In genomic region chr11:85937838-85938237, GRCh38 we compare ENCODE assay signal across 28 cellular contexts.
"Had no signal": no experiment of that assay in that cellular context is flagged by ENCODE, and none has a peak within 500 bp of the region (broad histone marks: within the 10 kb centered on the region; RNA-seq: fewer than 3 reads in every experiment).

No MANE protein-coding gene starts in this region.

- H3K4me3 ChIP-seq: hepatocyte, left ventricle myocardium inferior, lung, neural progenitor cell, right atrium auricular region, skin epidermis, stomach, suprapubic skin, thoracic aorta, tibial artery, uterus had no signal

- H3K4me1 ChIP-seq: left ventricle myocardium inferior, neural progenitor cell, parathyroid adenoma, suprapubic skin, tibial artery, uterus had no signal

- H3K9me3 ChIP-seq: left ventricle myocardium inferior, neutrophil, right atrium auricular region, stomach, suprapubic skin, thoracic aorta, tibial artery, uterus had no signal

- H3K79me2 ChIP-seq: hepatocyte, parathyroid adenoma had no signal

- H3K27me3 ChIP-seq: hepatocyte, neural progenitor cell, right atrium auricular region, stomach, tibial artery, uterus had no signal

- H2AFZ ChIP-seq: hepatocyte, neural progenitor cell, parathyroid adenoma had no signal

- DNase-seq: islet precursor cell; left ventricle myocardium inferior; mesendoderm; naive B cell; natural killer cell; nephron progenitor cell; occipital lobe; stimulated activated CD4-positive, alpha-beta T cell treated with anti-CD3 and anti-CD28 coated beads, Interleukin-12 subunit alpha, Interleukin-12 subunit beta, amount 100 ng/mL, for 4 hours; stimulated activated CD4-positive, alpha-beta T cell treated with anti-CD3 and anti-CD28 coated beads, Interleukin-15, amount 100 ng/mL, for 24 hours; stimulated activated CD4-positive, alpha-beta T cell treated with anti-CD3 and anti-CD28 coated beads, Interleukin-2, amount 100 ng/mL, for 24 hours; stimulated activated CD4-positive, alpha-beta T cell treated with anti-CD3 and anti-CD28 coated beads, Interleukin-4, amount 100 ng/mL, for 1 hour; stimulated activated naive B cell treated with anti-CD40 and anti-IgM and Interleukin-4, amounts not matched to agents 10 μg/mL and 1 μg/mL and 100 μg/mL, for 72 hours; stimulated activated naive CD8-positive, alpha-beta T cell treated with anti-CD3 and anti-CD28 coated beads, Interleukin-15, Interleukin-2, amounts not matched to agents 100 U/mL and 50 U/mL, for 24 hours; stomach; tibial artery; trophoblast cell; uterus had no signal

- H3K27ac Mint-ChIP-seq: mesothelial cell of epicardium; naive B cell; nephron progenitor cell; neural progenitor cell; stimulated activated naive B cell treated with anti-CD40 and anti-IgM and Interleukin-4, amounts not matched to agents 10 μg/mL and 1 μg/mL and 100 μg/mL, for 72 hours had no signal

- H3K27me3 Mint-ChIP-seq: stimulated activated naive B cell treated with anti-CD40 and anti-IgM and Interleukin-4, amounts not matched to agents 10 μg/mL and 1 μg/mL and 100 μg/mL, for 72 hours had no signal

- H3K27ac ChIP-seq: hepatocyte, left ventricle myocardium inferior, neural progenitor cell, neutrophil, parathyroid adenoma, right atrium auricular region, skin epidermis, stomach, suprapubic skin, thoracic aorta, tibial artery, uterus had no signal

- ATAC-seq: natural killer cell; sciatic nerve; stimulated activated naive B cell treated with anti-CD40 and anti-IgM and Interleukin-4, amounts not matched to agents 10 μg/mL and 1 μg/mL and 100 μg/mL, for 72 hours; stimulated activated naive CD8-positive, alpha-beta T cell treated with anti-CD3 and anti-CD28 coated beads, Interleukin-15, Interleukin-2, amounts not matched to agents 100 U/mL and 50 U/mL, for 24 hours had no signal

- H3K4me2 ChIP-seq: hepatocyte, neural progenitor cell had no signal

- H3K36me3 ChIP-seq: left ventricle myocardium inferior, neural progenitor cell, neutrophil, right atrium auricular region, stomach, suprapubic skin, thoracic aorta, tibial artery, uterus had no signal

- H3K9ac ChIP-seq: neural progenitor cell, parathyroid adenoma had no signal

- H3K36me3 Mint-ChIP-seq: mesothelial cell of epicardium, naive B cell, natural killer cell had no signal

- H3K9me3 Mint-ChIP-seq: mesothelial cell of epicardium, natural killer cell had no signal

- H3K4me3 Mint-ChIP-seq: mesothelial cell of epicardium; naive B cell; natural killer cell; nephron progenitor cell; neural progenitor cell; stimulated activated naive B cell treated with anti-CD40 and anti-IgM and Interleukin-4, amounts not matched to agents 10 μg/mL and 1 μg/mL and 100 μg/mL, for 72 hours had no signal

- H3K4me1 Mint-ChIP-seq: mesothelial cell of epicardium; natural killer cell; nephron progenitor cell; neural progenitor cell; stimulated activated naive B cell treated with anti-CD40 and anti-IgM and Interleukin-4, amounts not matched to agents 10 μg/mL and 1 μg/mL and 100 μg/mL, for 72 hours had no signal
